Comparison of ENCODE assay signal across 21 cellular contexts in genomic region chr4:54517793-54518444, GRCh38.
A peak's percentile ranks its signal among the peaks of the same experiment; 100 is the strongest.
DNase-seq lines count a peak whose midpoint lies in the region; ATAC-seq, FAIRE-seq and TF ChIP-seq lines count a peak whose summit lies in the region.
"Had no signal": no experiment of that assay in that cellular context is flagged by ENCODE, and none has a peak within 500 bp of the region (broad histone marks: within the 10 kb centered on the region; RNA-seq: fewer than 3 reads in every experiment).

No MANE protein-coding gene starts in this region.

- 0 out of 2 replicates have a peak, but pooled peaks cover 2% of the 10 kb centered on the region for H3K9me3 ChIP-seq in IMR-90 (ENCODE audit: control insufficient read depth, insufficient read depth, low read length)
- H3K9me3 ChIP-seq in Loucy (ENCODE audit: insufficient read depth, low read depth, low read length) = no peaks in the 10 kb centered on the region
- H3K9me3 ChIP-seq in esophagus muscularis mucosa = peaks cover 0 to 12% (median 0%) of the 10 kb centered on the region in 4 donors
- no peaks in the 10 kb centered on the region for H3K9me3 ChIP-seq in esophagus squamous epithelium
- H3K9me3 ChIP-seq in pancreas = no peaks in the 10 kb centered on the region
- H3K9me3 ChIP-seq: BLaER1, Caco-2 had no signal

- no peaks in the 10 kb centered on the region for H3K79me1 ChIP-seq in IMR-90 (ENCODE audit: low read depth in 1 of 2, low read length in 2 of 2)

- H3K36me3 ChIP-seq in IMR-90 (ENCODE audit: control insufficient read depth, insufficient read depth, low read length) = no peaks in the 10 kb centered on the region
- no peaks in the 10 kb centered on the region for H3K36me3 ChIP-seq in Loucy (ENCODE audit: insufficient read depth, low read length)
- no peaks in the 10 kb centered on the region for H3K36me3 ChIP-seq in esophagus muscularis mucosa
- H3K36me3 ChIP-seq in esophagus squamous epithelium = no peaks in the 10 kb centered on the region
- no peaks in the 10 kb centered on the region for H3K36me3 ChIP-seq in pancreas
- H3K36me3 ChIP-seq: BLaER1 had no signal

- TF ChIP-seq EP300 in esophagus muscularis mucosa (IDR thresholded peaks at IDR 0.05) = no peak

- dilution Hi-C loops in IMR-90 (cut with HindIII; ENCODE audit: low sequenced_read_pairs, unreplicated experiment) = no loop called here

- no peak overlapping the region for H2BK5ac ChIP-seq in IMR-90 (ENCODE audit: low read depth, low read length, poor library complexity, severe bottlenecking)

- no peak overlapping the region; the same call in 1 of the 2 replicates for H2AK5ac ChIP-seq in IMR-90 (ENCODE audit: low read depth, low read length)

- no peak overlapping the region for H2BK120ac ChIP-seq in IMR-90 (ENCODE audit: low read depth, low read length)

- WGBS in IMR-90 (ENCODE audit: extremely low coverage in 2 of 2, insufficient read length in 1 of 2), 2 experiments = 83% methylated on average over 1 of the region's 3 CpGs; no CpG with 5 or more reads in 1 of the 2 experiments
- 90% methylated on average over 3 of the region's 3 CpGs for WGBS in esophagus muscularis mucosa
- 84 to 100% methylated on average over 3 of the region's 3 CpGs for WGBS in esophagus squamous epithelium, 2 donors
- 61 to 63% methylated on average over 3 of the region's 3 CpGs for WGBS in pancreas, 2 donors

- no peak overlapping the region for H4K91ac ChIP-seq in IMR-90 (ENCODE audit: insufficient read depth, low read depth, low read length)

- H3K79me2 ChIP-seq in Loucy (ENCODE audit: insufficient read depth, low read length) = no peaks in the 10 kb centered on the region

- no peak overlapping the region for H2AK9ac ChIP-seq in IMR-90 (replicated peaks; ENCODE audit: low read depth, low read length, poor library complexity)

- no TSS peak for BruUV-seq in IMR-90 (replicated peaks; lab: Mats Ljungman, UMichigan)

- H3F3A ChIP-seq in Loucy (ENCODE audit: low read depth) = no peaks in the 10 kb centered on the region

- intact Hi-C loops in IMR-90 (cut with micrococcal nuclease) = no loop called here
- intact Hi-C loops in esophagus muscularis mucosa (cut with DNase I) = no loop called here
- intact Hi-C loops in esophagus squamous epithelium (cut with DNase I) = no loop called here
- intact Hi-C loops in pancreas (cut with DNase I) = no loop called here

- no peak for DNase-seq in IMR-90
- peak; percentile 46 for DNase-seq in RPMI7951 (ENCODE audit: low read depth)
- peak; percentile 19 for DNase-seq in esophagus muscularis mucosa (ENCODE audit: extremely low spot score)
- no peak for DNase-seq in medulla oblongata (ENCODE audit: extremely low spot score)
- DNase-seq in esophagus squamous epithelium (lab: John Stamatoyannopoulos, UW) = no peak
- DNase-seq in pancreas = no peak
- DNase-seq: Caco-2; CD4-positive, CD25-positive, alpha-beta regulatory T cell; CD8-positive, alpha-beta T cell; DMS153; DND-41; GM23248; H7; HCEC 1CT had no signal

- ATAC-seq in IMR-90 (ENCODE audit: low read depth) (no peak), pancreas (no peak), GM21360 (IDR thresholded peaks at IDR 0.05; ENCODE audit: unreplicated experiment) (no peak)
- ATAC-seq: CD8-positive, alpha-beta T cell had no signal

- no peak overlapping the region for H3K56ac ChIP-seq in IMR-90 (ENCODE audit: extremely low read depth, insufficient read depth, low read length)

- no peaks in the 10 kb centered on the region; the same call in 1 of the 2 replicates for H3K9me1 ChIP-seq in IMR-90 (ENCODE audit: insufficient read depth, low read length)

- no peak overlapping the region for H2AFZ ChIP-seq in IMR-90 (replicated peaks; ENCODE audit: low read length, poor library complexity)
- no peak overlapping the region for H2AFZ ChIP-seq in Loucy (ENCODE audit: low read length)
- H2AFZ ChIP-seq: GM23248 had no signal

- H3K9ac ChIP-seq in IMR-90 (ENCODE audit: low read depth, low read length) = no peak overlapping the region
- no peak overlapping the region for H3K9ac ChIP-seq in Loucy (ENCODE audit: low read depth, low read length, poor library complexity, severe bottlenecking)
- H3K9ac ChIP-seq: BLaER1, GM23248 had no signal

- CTCF ChIA-PET in IMR-90 (lab: Yijun Ruan, JAX) = no interaction called here

- peaks cover 8% of the 10 kb centered on the region for H3K4me1 ChIP-seq in IMR-90 (ENCODE audit: control insufficient read depth, insufficient read depth, low read length)
- peaks cover 12% of the 10 kb centered on the region for H3K4me1 ChIP-seq in Loucy (ENCODE audit: insufficient read depth, low read length, poor library complexity, severe bottlenecking)
- H3K4me1 ChIP-seq in esophagus muscularis mucosa = peaks cover 0 to 7% (median 0%) of the 10 kb centered on the region in 4 donors
- peaks cover 6 to 32% (median 16%) of the 10 kb centered on the region in 3 donors for H3K4me1 ChIP-seq in esophagus squamous epithelium
- no peaks in the 10 kb centered on the region for H3K4me1 ChIP-seq in pancreas
- H3K4me1 ChIP-seq: BLaER1, Caco-2 had no signal

- H3K27me3 ChIP-seq in IMR-90 (ENCODE audit: control insufficient read depth, insufficient read depth, low read length) = no peaks in the 10 kb centered on the region
- H3K27me3 ChIP-seq in Loucy (ENCODE audit: insufficient read depth, low read length, poor library complexity, severe bottlenecking) = no peaks in the 10 kb centered on the region
- H3K27me3 ChIP-seq in esophagus muscularis mucosa = no peaks in the 10 kb centered on the region
- H3K27me3 ChIP-seq in esophagus squamous epithelium = no peaks in the 10 kb centered on the region
- no peaks in the 10 kb centered on the region for H3K27me3 ChIP-seq in pancreas
- H3K27me3 ChIP-seq: BLaER1 had no signal

- no peak for TF ChIP-seq CTCF in IMR-90 (conservative IDR thresholded peaks at IDR 0.05; ENCODE audit: low read depth, low read length)
- TF ChIP-seq CTCF in Loucy (conservative IDR thresholded peaks at IDR 0.05; ENCODE audit: low read length) = no peak
- no peak for TF ChIP-seq CTCF in esophagus muscularis mucosa (IDR thresholded peaks at IDR 0.05)
- TF ChIP-seq CTCF in esophagus squamous epithelium (IDR thresholded peaks at IDR 0.05) = no peak
- TF ChIP-seq CTCF in pancreas (IDR thresholded peaks at IDR 0.05) = no peak

- no peak overlapping the region for H3K23ac ChIP-seq in IMR-90 (ENCODE audit: low read depth, low read length)

- H3K4ac ChIP-seq in IMR-90 (ENCODE audit: low read depth, low read length) = no peak overlapping the region

- no peaks in the 10 kb centered on the region for H4K20me1 ChIP-seq in IMR-90 (ENCODE audit: insufficient read depth, low read length)
- H4K20me1 ChIP-seq in Loucy (ENCODE audit: insufficient read depth, low read length, poor library complexity, severe bottlenecking) = no peaks in the 10 kb centered on the region
- H4K20me1 ChIP-seq: BLaER1 had no signal

- no peak for TF ChIP-seq RAD21 in IMR-90 (IDR thresholded peaks at IDR 0.05; ENCODE audit: low read length)

- H3K14ac ChIP-seq in IMR-90 (replicated peaks; ENCODE audit: low read depth, low read length) = no peak overlapping the region

- no peak overlapping the region for H2BK20ac ChIP-seq in IMR-90 (ENCODE audit: low read depth, low read length)

- FAIRE-seq in pancreas (lab: Jason Lieb, UNC) = no peak
- FAIRE-seq: G401.6, GM12892, H1 had no signal

- H3K9me2 ChIP-seq in Loucy (replicated peaks; ENCODE audit: low read depth, low read length) = no peaks in the 10 kb centered on the region

- POLR2A ChIA-PET in IMR-90 (lab: Charles Lee; ENCODE audit: unreplicated experiment) = no interaction called here

- in situ Hi-C loops in IMR-90 (cut with MboI; ENCODE audit: low sequenced_read_pairs) = no loop called here

- H2BK15ac ChIP-seq in IMR-90 (ENCODE audit: low read depth, low read length) = 0 out of 3 replicates have a peak overlapping the region, but pooled peaks have one; percentile 44

- no peak overlapping the region for H3K18ac ChIP-seq in IMR-90 (ENCODE audit: low read depth, low read length)

- H3K27ac ChIP-seq in IMR-90 (ENCODE audit: insufficient read depth, low read length) (no peak overlapping the region), esophagus muscularis mucosa (replicated peaks in 1 of 4) (no peak overlapping the region), esophagus squamous epithelium (no peak overlapping the region), pancreas (no peak overlapping the region)
- H3K27ac ChIP-seq: BLaER1, C4-2B, GM23248 had no signal

- H3K4me2 ChIP-seq in IMR-90 (ENCODE audit: low read depth, low read length) = no peak overlapping the region
- H3K4me2 ChIP-seq in Loucy (ENCODE audit: low read depth, low read length, poor library complexity, severe bottlenecking) = peak overlapping the region; percentile 0
- H3K4me2 ChIP-seq: BLaER1 had no signal

- no peak overlapping the region for H4K5ac ChIP-seq in IMR-90 (ENCODE audit: low read depth, low read length)

- no peak overlapping the region for H3K4me3 ChIP-seq in IMR-90 (ENCODE audit: insufficient read depth, low read depth, low read length)
- no peak overlapping the region for H3K4me3 ChIP-seq in Loucy (ENCODE audit: low read length, poor library complexity, severe bottlenecking)
- H3K4me3 ChIP-seq in esophagus muscularis mucosa = no peak overlapping the region
- no peak overlapping the region for H3K4me3 ChIP-seq in esophagus squamous epithelium
- H3K4me3 ChIP-seq in pancreas = no peak overlapping the region
- H3K4me3 ChIP-seq: BLaER1, GM23248 had no signal

- H4K8ac ChIP-seq in IMR-90 (ENCODE audit: low read depth in 2 of 2, low read length in 2 of 2) = no peak overlapping the region

- TF ChIP-seq POLR2A in IMR-90 (IDR thresholded peaks at IDR 0.05; ENCODE audit: low read depth, low read length) = no peak
- no peak for TF ChIP-seq POLR2A in esophagus muscularis mucosa (IDR thresholded peaks at IDR 0.05; ENCODE audit: low read depth)
- TF ChIP-seq POLR2A in esophagus squamous epithelium (IDR thresholded peaks at IDR 0.05) = no peak

TF ChIP-seq in IMR-90, 13 proteins besides CTCF, POLR2A, EP300 and RAD21 (continues in another document):
- TF ChIP-seq MAFK (IDR thresholded peaks at IDR 0.05; ENCODE audit: low read depth, low read length) = no peak
- no peak for TF ChIP-seq BHLHE40 (IDR thresholded peaks at IDR 0.05; ENCODE audit: low read depth, low read length)
- no peak for TF ChIP-seq RCOR1 (IDR thresholded peaks at IDR 0.05; ENCODE audit: insufficient replicate concordance, low read length)
- TF ChIP-seq MAZ (IDR thresholded peaks at IDR 0.05; ENCODE audit: borderline replicate concordance, low read depth, low read length) = no peak
- no peak for TF ChIP-seq SMC3 (IDR thresholded peaks at IDR 0.05; ENCODE audit: low read depth, low read length)
- TF ChIP-seq CHD1 (IDR thresholded peaks at IDR 0.05; ENCODE audit: low read depth, low read length) = no peak
- no peak for TF ChIP-seq CEBPB (IDR thresholded peaks at IDR 0.05; ENCODE audit: low read depth, low read length)

Comparison
In these comparisons a context has a peak if more than half of its experiments do, and no peak if none do; other contexts are left out.
1. DNase-seq: peak in RPMI7951 (single experiment) and esophagus muscularis mucosa (single experiment); none in IMR-90 (single experiment), medulla oblongata (single experiment), esophagus squamous epithelium (single experiment) and pancreas (0 of 6).